In genomic region chr14:105943973-105944602, GRCh38 we compare ENCODE assay signal across 14 cellular contexts.
"Had no signal": no experiment of that assay in that cellular context is flagged by ENCODE, and none has a peak within 500 bp of the region (broad histone marks: within the 10 kb centered on the region; RNA-seq: fewer than 3 reads in every experiment).

No MANE protein-coding gene starts in this region.

- H3K36me3 ChIP-seq: colonic mucosa, left lung, sigmoid colon, spleen, tibial artery, uterus had no signal

- H3K4me3 Mint-ChIP-seq: activated CD4-positive, alpha-beta T cell treated with anti-CD3 and anti-CD28 coated beads, Interleukin-2, amount 10 ng/mL, durations not matched to agents 24 days and 14 days; activated CD8-positive, alpha-beta T cell treated with anti-CD3 and anti-CD28 coated beads for 36 hours; central memory CD8-positive, alpha-beta T cell had no signal

- H3K4me3 ChIP-seq: colonic mucosa, left lung, sigmoid colon, tibial artery, uterus had no signal

- DNase-seq: aorta had no signal

- H3K27ac Mint-ChIP-seq: activated CD4-positive, alpha-beta T cell treated with anti-CD3 and anti-CD28 coated beads, Interleukin-2, amount 10 ng/mL, durations not matched to agents 24 days and 14 days; activated CD8-positive, alpha-beta T cell treated with anti-CD3 and anti-CD28 coated beads for 36 hours; activated T-cell treated with anti-CD3 and anti-CD28 coated beads, Interleukin-2, amount 50 U/mL, for 72 hours; naive thymus-derived CD4-positive, alpha-beta T cell had no signal

- H3K27me3 Mint-ChIP-seq: activated CD4-positive, alpha-beta T cell treated with anti-CD3 and anti-CD28 coated beads, Interleukin-2, amount 10 ng/mL, durations not matched to agents 24 days and 14 days; activated CD8-positive, alpha-beta T cell treated with anti-CD3 and anti-CD28 coated beads for 36 hours had no signal

- H3K9ac ChIP-seq: parathyroid adenoma had no signal

- H3K9me3 Mint-ChIP-seq: activated CD4-positive, alpha-beta T cell treated with anti-CD3 and anti-CD28 coated beads, Interleukin-2, amount 10 ng/mL, durations not matched to agents 24 days and 14 days had no signal

- H3K4me1 ChIP-seq: colonic mucosa, left lung, parathyroid adenoma, sigmoid colon, tibial artery, uterus had no signal

- H3K27ac ChIP-seq: colonic mucosa, left lung, parathyroid adenoma, sigmoid colon, spleen, tibial artery, uterus had no signal

- FAIRE-seq: frontal cortex had no signal

- H3K9me3 ChIP-seq: colonic mucosa had no signal
